In genomic region chr12:102063066-102063465, GRCh38 we compare ENCODE assay signal across 1 cellular context.
TF ChIP-seq lines count a peak whose summit lies in the region.

No MANE protein-coding gene starts in this region.

TF ChIP-seq in HepG2, 621 proteins besides CTCF, POLR2A, EP300 and RAD21 (continued from another document):
- TF ChIP-seq ZBTB33 (CRISPR knock-in tag; IDR thresholded peaks at IDR 0.05): no peak
- TF ChIP-seq ZNF138 (CRISPR knock-in tag; IDR thresholded peaks at IDR 0.05; ENCODE audit: low read depth): no peak
- TF ChIP-seq MIXL1 (CRISPR knock-in tag; IDR thresholded peaks at IDR 0.05): no peak
- no peak for TF ChIP-seq PRDM15 (CRISPR knock-in tag; IDR thresholded peaks at IDR 0.05)
- TF ChIP-seq ARID5B (CRISPR knock-in tag; IDR thresholded peaks at IDR 0.05): no peak
- TF ChIP-seq NFYC (CRISPR knock-in tag; IDR thresholded peaks at IDR 0.05): peak; percentile 51
- TF ChIP-seq RFX1 (IDR thresholded peaks at IDR 0.05): no peak
- TF ChIP-seq PAX8 (CRISPR knock-in tag; IDR thresholded peaks at IDR 0.05; ENCODE audit: borderline replicate concordance): no peak
- TF ChIP-seq DNMT3B (CRISPR knock-in tag; conservative IDR thresholded peaks at IDR 0.05): no peak
